ENCODE assay signal across 16 cellular contexts in the genomic region with DNA sequence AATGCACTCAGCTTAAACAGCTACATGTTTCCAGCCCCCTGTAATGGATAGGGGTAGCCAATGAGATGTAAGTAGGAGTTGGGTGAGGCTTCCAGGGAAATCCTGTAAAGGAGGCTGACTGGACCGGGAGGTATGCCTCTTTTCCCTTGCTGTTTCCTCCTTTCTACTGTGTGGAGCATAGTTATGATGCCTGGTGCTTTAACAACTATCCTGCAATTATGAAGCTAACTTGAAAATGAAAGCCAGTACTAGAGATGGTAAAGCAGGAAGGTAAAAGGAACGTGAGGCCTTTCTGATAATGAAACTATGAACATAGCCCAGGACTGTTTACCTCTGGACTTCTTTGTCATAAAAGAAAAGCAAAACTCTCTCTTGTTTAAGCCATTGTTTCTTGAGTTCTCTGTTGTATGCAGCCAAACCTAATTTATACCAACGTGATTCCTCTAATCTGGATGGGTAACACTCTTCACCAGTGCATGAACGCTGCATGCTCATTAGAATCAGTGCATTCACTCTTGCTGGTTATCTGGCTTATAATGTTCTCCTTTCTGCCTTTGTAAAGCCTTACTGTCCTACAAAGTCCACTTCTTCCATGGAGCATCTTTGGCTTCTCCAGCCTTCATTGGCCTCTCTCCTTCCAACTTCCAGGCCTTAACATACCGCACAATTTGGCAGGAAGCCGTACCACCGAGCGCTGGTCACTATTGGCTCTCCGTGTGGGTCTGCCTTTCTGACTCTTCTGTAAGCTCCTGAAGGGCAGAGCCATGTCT. TPM values are rescaled to one million over a fixed set of nuclear protein-coding genes. Genes with fewer than 3 reads are reported as not detected.
A peak's percentile ranks its signal among the peaks of the same experiment; 100 is the strongest.
DNase-seq lines count a peak whose midpoint lies in the region; ATAC-seq, FAIRE-seq and TF ChIP-seq lines count a peak whose summit lies in the region.
"Had no signal": no experiment of that assay in that cellular context is flagged by ENCODE, and none has a peak within 500 bp of the region (broad histone marks: within the 10 kb centered on the region; RNA-seq: fewer than 3 reads in every experiment).

No MANE protein-coding gene starts in this region.

- 38 to 49% (median 44%) methylated on average over 9 of the region's 9 CpGs for WGBS in adrenal gland, 4 donors
- 78 to 79% methylated on average over 7 to 9 of the region's 9 CpGs for WGBS in endodermal cell (ENCODE audit: insufficient coverage in 1 of 2, insufficient read length in 1 of 2), 2 experiments

- no peaks in the 10 kb centered on the region for H4K20me1 ChIP-seq in keratinocyte (ENCODE audit: control insufficient read depth, extremely low read depth, insufficient read depth, low read length)

- intact Hi-C loops in adrenal gland (cut with DNase I), result no loop called here
- intact Hi-C loops in A673 (cut with micrococcal nuclease; ENCODE audit: unreplicated experiment), result no loop called here

- peak; percentile 77 for FAIRE-seq in keratinocyte (lab: Jason Lieb, UNC)

- H3K4me1 ChIP-seq in adrenal gland (replicated peaks in 1 of 2) (peaks cover 0 to 7% of the 10 kb centered on the region in 2 donors), keratinocyte (ENCODE audit: control insufficient read depth, extremely low read depth, insufficient read depth, low read length) (peaks cover 21% of the 10 kb centered on the region), endodermal cell (ENCODE audit: control insufficient read depth, insufficient read depth, low read length) (no peaks in the 10 kb centered on the region), A673 (ENCODE audit: insufficient read depth, low read length, poor library complexity, severe bottlenecking) (no peaks in the 10 kb centered on the region)
- H3K4me1 ChIP-seq: vagina had no signal

- peak overlapping the region; percentile 56 for H3K4me2 ChIP-seq in keratinocyte (ENCODE audit: control insufficient read depth, extremely low read depth, insufficient read depth, low read depth, low read length)

- H3K4me3 ChIP-seq in adrenal gland (peak overlapping the region in 1 of 4 donors; percentile 43), keratinocyte (ENCODE audit: control insufficient read depth in 2 of 3, extremely low read depth in 1 of 3, insufficient read depth in 2 of 3, low read depth in 1 of 3, low read length in 3 of 3) (no peak overlapping the region), endodermal cell (ENCODE audit: low read length) (no peak overlapping the region), A673 (ENCODE audit: low read depth, low read length, poor library complexity, severe bottlenecking) (no peak overlapping the region)
- H3K4me3 ChIP-seq: esophagus muscularis mucosa, vagina had no signal

- CTCF ChIA-PET in A673 (lab: Charles Lee), result no interaction called here

- H3K4me1 Mint-ChIP-seq in endodermal cell, result no peaks in the 10 kb centered on the region
- H3K4me1 Mint-ChIP-seq: activated CD4-positive, alpha-beta T cell treated with anti-CD3 and anti-CD28 coated beads for 36 hours had no signal

- TF ChIP-seq CTCF in adrenal gland (IDR thresholded peaks at IDR 0.05), result no peak
- TF ChIP-seq CTCF in keratinocyte (optimal IDR thresholded peaks at IDR 0.05 in 1 of 3, IDR thresholded peaks at IDR 0.05 in 1 of 3, conservative IDR thresholded peaks at IDR 0.05 in 1 of 3; ENCODE audit: extremely low read depth in 1 of 3, insufficient read depth in 2 of 3, low read length in 3 of 3), result no peak
- no peak for TF ChIP-seq CTCF in endodermal cell (conservative IDR thresholded peaks at IDR 0.05)
- no peak for TF ChIP-seq CTCF in GM10266 (IDR thresholded peaks at IDR 0.05; ENCODE audit: control insufficient read depth, insufficient read depth, low read depth, missing control alignments)
- TF ChIP-seq CTCF in A673 (conservative IDR thresholded peaks at IDR 0.05; ENCODE audit: low read depth, low read length), result no peak

- H3K79me2 ChIP-seq in keratinocyte (ENCODE audit: control insufficient read depth, insufficient read depth, low read length), result no peaks in the 10 kb centered on the region

- H3K27ac ChIP-seq in adrenal gland, result peak overlapping the region in 3 of 5 donors; percentile 13 to 77 (median 72)
- H3K27ac ChIP-seq in keratinocyte (ENCODE audit: control insufficient read depth, insufficient read depth, low read length), result no peak overlapping the region
- H3K27ac ChIP-seq in endodermal cell (ENCODE audit: low read depth, low read length), result no peak overlapping the region
- no peak overlapping the region for H3K27ac ChIP-seq in A673 (ENCODE audit: low read depth, low read length, poor library complexity, severe bottlenecking)
- H3K27ac ChIP-seq: esophagus muscularis mucosa, vagina had no signal

- H3K9me3 ChIP-seq in adrenal gland (replicated peaks in 1 of 3), result no peaks in the 10 kb centered on the region
- no peaks in the 10 kb centered on the region for H3K9me3 ChIP-seq in keratinocyte (ENCODE audit: control insufficient read depth, low read depth, low read length)
- H3K9me3 ChIP-seq in endodermal cell (ENCODE audit: control insufficient read depth, low read length), result no peaks in the 10 kb centered on the region
- H3K9me3 ChIP-seq in A673 (ENCODE audit: low read depth, low read length, poor library complexity, severe bottlenecking), result no peaks in the 10 kb centered on the region
- H3K9me3 ChIP-seq: esophagus muscularis mucosa, vagina had no signal

- H3K36me3 ChIP-seq in adrenal gland (replicated peaks in 1 of 2), result no peaks in the 10 kb centered on the region
- H3K36me3 ChIP-seq in keratinocyte (ENCODE audit: control insufficient read depth in 2 of 2, extremely low read depth in 1 of 2, insufficient read depth in 2 of 2, low read length in 2 of 2), result no peaks in the 10 kb centered on the region
- no peaks in the 10 kb centered on the region for H3K36me3 ChIP-seq in endodermal cell (ENCODE audit: control insufficient read depth, insufficient read depth, low read length)
- H3K36me3 ChIP-seq in A673 (ENCODE audit: insufficient read depth, low read length, poor library complexity, severe bottlenecking), result no peaks in the 10 kb centered on the region
- H3K36me3 ChIP-seq: esophagus muscularis mucosa, vagina had no signal

- H2AFZ ChIP-seq in keratinocyte (ENCODE audit: control insufficient read depth, low read length), result peak overlapping the region; percentile 80

- peak; percentile 66 for ATAC-seq in HG02678 (IDR thresholded peaks at IDR 0.05; ENCODE audit: unreplicated experiment)
- ATAC-seq: activated CD4-positive, alpha-beta T cell treated with anti-CD3 and anti-CD28 coated beads for 36 hours; activated T-cell treated with anti-CD3 and anti-CD28 coated beads, Interleukin-2, amount 50 U/mL, for 72 hours had no signal

- DNase-seq in EL (peak; percentile 59), adrenal gland (peak in 6 of 7 donors; percentile 53 to 73 (median 60)), keratinocyte (ENCODE audit: low read depth, low spot score) (no peak), endodermal cell (no peak), GM10266 (ENCODE audit: extremely low spot score) (no peak), A673 (ENCODE audit: low spot score) (no peak)
- no peak for DNase-seq in stimulated activated CD4-positive, alpha-beta T cell treated with anti-CD3 and anti-CD28 coated beads, Interleukin-1b, Interleukin-23, amount 100 ng/mL, for 48 hours
- DNase-seq: activated CD4-positive, alpha-beta T cell treated with anti-CD3 and anti-CD28 coated beads for 36 hours; activated T-cell treated with anti-CD3 and anti-CD28 coated beads, Interleukin-2, amount 50 U/mL, for 72 hours; GF-D8; islet precursor cell had no signal

- H3K27ac Mint-ChIP-seq in endodermal cell, result no peak overlapping the region
- H3K27ac Mint-ChIP-seq: activated CD4-positive, alpha-beta T cell treated with anti-CD3 and anti-CD28 coated beads for 36 hours; activated T-cell treated with anti-CD3 and anti-CD28 coated beads, Interleukin-2, amount 50 U/mL, for 72 hours; brain had no signal

- H3K27me3 ChIP-seq in adrenal gland (no peaks in the 10 kb centered on the region), keratinocyte (ENCODE audit: control insufficient read depth, extremely low read depth, insufficient read depth, low read length) (no peaks in the 10 kb centered on the region), endodermal cell (ENCODE audit: control insufficient read depth, insufficient read depth, low read length, poor library complexity, severe bottlenecking) (no peaks in the 10 kb centered on the region), A673 (replicated peaks; ENCODE audit: insufficient read depth, low read depth, low read length, poor library complexity) (no peaks in the 10 kb centered on the region)
- H3K27me3 ChIP-seq: esophagus muscularis mucosa, vagina had no signal

- no peaks in the 10 kb centered on the region for H3K9me3 Mint-ChIP-seq in endodermal cell
- H3K9me3 Mint-ChIP-seq: activated T-cell treated with anti-CD3 and anti-CD28 coated beads, Interleukin-2, amount 50 U/mL, for 72 hours; brain had no signal

- POLR2A ChIA-PET in A673 (lab: Charles Lee; ENCODE audit: low non-redundant PET), result interaction anchor here (0.7 kb wide), 1 partner anchor 55 kb away, joined by 3 read pairs; no protein-coding TSS in a partner anchor

- no peak overlapping the region for H3K4me3 Mint-ChIP-seq in endodermal cell
- H3K4me3 Mint-ChIP-seq: activated CD4-positive, alpha-beta T cell treated with anti-CD3 and anti-CD28 coated beads for 36 hours; activated T-cell treated with anti-CD3 and anti-CD28 coated beads, Interleukin-2, amount 50 U/mL, for 72 hours; brain had no signal

- no peaks in the 10 kb centered on the region for H3K9me1 ChIP-seq in keratinocyte (ENCODE audit: control insufficient read depth, extremely low read depth, insufficient read depth, low read length)

- H3K9ac ChIP-seq in keratinocyte (ENCODE audit: control insufficient read depth, extremely low read depth, insufficient read depth, low read length), result peak overlapping the region; percentile 16
- H3K9ac ChIP-seq in endodermal cell (ENCODE audit: extremely low read depth, low read length, poor library complexity, severe bottlenecking), result no peak overlapping the region

- peak in 1 of 2 donors; percentile 45 for TF ChIP-seq POLR2A in adrenal gland (IDR thresholded peaks at IDR 0.05)

- dilution Hi-C loops in keratinocyte (cut with MboI; ENCODE audit: extremely low pct_ligation_motif_present, low sequenced_read_pairs), result no loop called here

- no peaks in the 10 kb centered on the region for H3K36me3 Mint-ChIP-seq in endodermal cell (ENCODE audit: low read depth)
- H3K36me3 Mint-ChIP-seq: brain had no signal

- peaks cover 2% of the 10 kb centered on the region for H3K27me3 Mint-ChIP-seq in endodermal cell (ENCODE audit: insufficient read depth)

- BruUV-seq in A673 (replicated peaks; lab: Mats Ljungman, UMichigan), result no TSS peak

RNA-seq across cellular contexts. Expression of gene ARHGEF28, which starts 8.3 kb away (rescaled TPM):
- total RNA-seq in adrenal gland (100 to 1,000 TPM in 1 of 8 donors, 10 to 100 TPM in 7; 33.5 to 138 (median 60.0) TPM), endodermal cell (1 to 10 TPM in 1 of 2 donors, under 1 TPM in 1; 0.92 to 1.2 TPM), A673 (2021) (3.4 and 3.5 TPM in 2 replicates)
- polyA plus RNA-seq in adrenal gland (10 to 100 TPM; 25.3 to 40.9 (median 32.9) TPM), keratinocyte (17.7 to 31.6 TPM (median 24.2 TPM) in 3 replicates)
- polyA plus RNA-seq in keratinocyte (2011; ENCODE audit: low read depth), result 94.4 TPM
- 20.0 and 27.5 TPM in 2 replicates for polyA plus RNA-seq in keratinocyte (2011; cell fraction: cytosol; rRNA removed)
- polyA plus RNA-seq in keratinocyte (2011; cell fraction: nucleus; rRNA removed), result 67.9 and 74.3 TPM in 2 replicates
- polyA plus RNA-seq in keratinocyte (2012; ENCODE audit: low replicate concordance), result 24.0 and 42.0 TPM in 2 replicates
- 71.2 to 134 TPM (median 94.2 TPM) in 3 replicates for polyA minus RNA-seq in keratinocyte
- 43.9 TPM for polyA minus RNA-seq in keratinocyte (2011; cell fraction: cytosol; rRNA and poly(A)+ RNA removed)
- 187 and 303 TPM in 2 replicates for polyA minus RNA-seq in keratinocyte (2011; cell fraction: nucleus; rRNA and poly(A)+ RNA removed)
- 1.5 TPM for polyA plus RNA-seq in endodermal cell (2013, experiment 1 of 2)
- 0.83 TPM for polyA plus RNA-seq in endodermal cell (2013, experiment 2 of 2)
- polyA plus RNA-seq: neural cell had no signal

RNA-seq across cellular contexts. Expression of gene UTP15, which starts 52.2 kb away (rescaled TPM):
- total RNA-seq in adrenal gland, result 10 to 100 TPM in 6 of 8 donors, 1 to 10 TPM in 2; 6.2 to 30.2 (median 16.9) TPM
- polyA plus RNA-seq in adrenal gland, result 10 to 100 TPM in 1 of 3 donors, 1 to 10 TPM in 2; 4.2 to 19.2 (median 5.1) TPM
- polyA plus RNA-seq in keratinocyte, result 16.3 to 28.3 TPM (median 21.7 TPM) in 3 replicates
- 24.8 TPM for polyA plus RNA-seq in keratinocyte (2011; ENCODE audit: low read depth)
- polyA plus RNA-seq in keratinocyte (2011; cell fraction: cytosol; rRNA removed), result 9.1 and 17.4 TPM in 2 replicates
- 25.0 and 42.0 TPM in 2 replicates for polyA plus RNA-seq in keratinocyte (2011; cell fraction: nucleus; rRNA removed)
- polyA plus RNA-seq in keratinocyte (2012; ENCODE audit: low replicate concordance), result 12.8 and 17.7 TPM in 2 replicates
- 11.6 to 32.6 TPM (median 18.8 TPM) in 3 replicates for polyA minus RNA-seq in keratinocyte
- polyA minus RNA-seq in keratinocyte (2011; cell fraction: cytosol; rRNA and poly(A)+ RNA removed), result 11.7 TPM
- 18.3 and 30.7 TPM in 2 replicates for polyA minus RNA-seq in keratinocyte (2011; cell fraction: nucleus; rRNA and poly(A)+ RNA removed)
- total RNA-seq in endodermal cell, result 10 to 100 TPM; 24.7 to 28.3 TPM
- 15.4 TPM for polyA plus RNA-seq in endodermal cell (2013, experiment 1 of 2)
- 12.7 TPM for polyA plus RNA-seq in endodermal cell (2013, experiment 2 of 2)
- 35.4 and 36.6 TPM in 2 replicates for total RNA-seq in A673 (2021)

RNA-seq across cellular contexts. Expression of gene ANKRA2, which starts 52.3 kb away (rescaled TPM):
- 10 to 100 TPM; 14.3 to 36.1 (median 27.6) TPM for total RNA-seq in adrenal gland
- polyA plus RNA-seq in adrenal gland, result 10 to 100 TPM; 19.6 to 35.8 (median 22.0) TPM
- polyA plus RNA-seq in keratinocyte, result 8.7 to 20.6 TPM (median 16.6 TPM) in 3 replicates
- polyA plus RNA-seq in keratinocyte (2011; ENCODE audit: low read depth), result 21.8 TPM
- 7.6 and 15.4 TPM in 2 replicates for polyA plus RNA-seq in keratinocyte (2011; cell fraction: cytosol; rRNA removed)
- 16.3 and 24.9 TPM in 2 replicates for polyA plus RNA-seq in keratinocyte (2011; cell fraction: nucleus; rRNA removed)
- polyA plus RNA-seq in keratinocyte (2012; ENCODE audit: low replicate concordance), result 6.6 and 23.2 TPM in 2 replicates
- 0.56 to 6.6 TPM (median 6.5 TPM) in 3 replicates for polyA minus RNA-seq in keratinocyte
- polyA minus RNA-seq in keratinocyte (2011; cell fraction: cytosol; rRNA and poly(A)+ RNA removed), result 6.3 TPM
- 9.8 and 17.0 TPM in 2 replicates for polyA minus RNA-seq in keratinocyte (2011; cell fraction: nucleus; rRNA and poly(A)+ RNA removed)
- 10 to 100 TPM; 14.2 to 20.5 TPM for total RNA-seq in endodermal cell
- polyA plus RNA-seq in endodermal cell (2013, experiment 1 of 2), result 33.2 TPM
- 32.3 TPM for polyA plus RNA-seq in endodermal cell (2013, experiment 2 of 2)
- 9.9 and 12.8 TPM in 2 replicates for total RNA-seq in A673 (2021)

Comparison
In these comparisons a context has a peak if more than half of its experiments do, and no peak if none do; other contexts are left out.
1. DNase-seq: peak in EL (single experiment) and adrenal gland (6 of 7); none in keratinocyte (single experiment), endodermal cell (single experiment), GM10266 (single experiment), stimulated activated CD4-positive, alpha-beta T cell treated with anti-CD3 and anti-CD28 coated beads, Interleukin-1b, Interleukin-23, amount 100 ng/mL, for 48 hours (single experiment) and A673 (single experiment).
2. H3K27ac ChIP-seq: peak in adrenal gland (3 of 5); none in keratinocyte (single experiment), endodermal cell (single experiment) and A673 (single experiment).